ENCODE assay signal across 18 cellular contexts in genomic region chrX:153459976-153460375, GRCh38. TPM values are rescaled to one million over a fixed set of nuclear protein-coding genes. Genes with fewer than 3 reads are reported as not detected.
DNase-seq lines count a peak whose midpoint lies in the region; ATAC-seq and TF ChIP-seq lines count a peak whose summit lies in the region.
"Had no signal": no experiment of that assay in that cellular context is flagged by ENCODE, and none has a peak within 500 bp of the region (broad histone marks: within the 10 kb centered on the region; RNA-seq: fewer than 3 reads in every experiment).

No MANE protein-coding gene starts in this region.

- no peaks in the 10 kb centered on the region for H3K4me1 Mint-ChIP-seq in natural killer cell treated with Interleukin-12 subunit alpha and Interleukin-12 subunit beta and Interleukin-15 and Interleukin-18, amount 100 ng/mL, for 72 hours (ENCODE audit: low read depth in 2 of 2)
- peaks cover 0 to 4% of the 10 kb centered on the region in 2 donors for H3K4me1 Mint-ChIP-seq in natural killer cell
- H3K4me1 Mint-ChIP-seq: neural crest cell had no signal

- H3K27me3 ChIP-seq in kidney epithelial cell (ENCODE audit: control insufficient read depth, insufficient read depth, low read length) (no peaks in the 10 kb centered on the region), dorsolateral prefrontal cortex (peaks cover 0 to 85% (median 9%) of the 10 kb centered on the region in 45 donors)
- H3K27me3 ChIP-seq: adrenal gland, suprapubic skin had no signal

- no peaks in the 10 kb centered on the region for H3K36me3 ChIP-seq in kidney epithelial cell (ENCODE audit: control insufficient read depth, insufficient read depth, low read length)
- H3K36me3 ChIP-seq: adrenal gland had no signal

- no peaks in the 10 kb centered on the region for H3K9me3 Mint-ChIP-seq in natural killer cell treated with Interleukin-12 subunit alpha and Interleukin-12 subunit beta and Interleukin-15 and Interleukin-18, amount 100 ng/mL, for 72 hours
- no peaks in the 10 kb centered on the region for H3K9me3 Mint-ChIP-seq in natural killer cell
- H3K9me3 Mint-ChIP-seq: activated T-cell treated with anti-CD3 and anti-CD28 coated beads, Interleukin-2, amount 50 U/mL, for 24 hours; neural crest cell had no signal

- peak; percentile 18 for DNase-seq in natural killer cell treated with Interleukin-12 subunit alpha and Interleukin-12 subunit beta and Interleukin-15 and Interleukin-18, amount 100 ng/mL, for 72 hours (ENCODE audit: low spot score)
- no peak for DNase-seq in natural killer cell
- peak; percentile 46 to 66 for DNase-seq in cardiac fibroblast (ENCODE audit: low read depth in 2 of 2)
- peak; percentile 29 for DNase-seq in kidney epithelial cell (ENCODE audit: low read depth)
- DNase-seq in NCI-H1048 (lab: John Stamatoyannopoulos, UW), result no peak
- no peak for DNase-seq in retina
- no peak for DNase-seq in dorsolateral prefrontal cortex
- DNase-seq: activated CD4-positive, alpha-beta T cell treated with anti-CD3 and anti-CD28 coated beads for 48 hours; activated T-cell treated with anti-CD3 and anti-CD28 coated beads, Interleukin-2, amount 50 U/mL, for 24 hours; adrenal gland; NCI-H187 treated with DMSO at 0.1 percent for 48 hours; NCI-H774; T-helper 17 cell had no signal

- no peak overlapping the region for H3K27ac Mint-ChIP-seq in natural killer cell treated with Interleukin-12 subunit alpha and Interleukin-12 subunit beta and Interleukin-15 and Interleukin-18, amount 100 ng/mL, for 72 hours
- H3K27ac Mint-ChIP-seq in natural killer cell, result no peak overlapping the region
- H3K27ac Mint-ChIP-seq: activated T-cell treated with anti-CD3 and anti-CD28 coated beads, Interleukin-2, amount 50 U/mL, for 24 hours; T-helper 17 cell had no signal

- no peak overlapping the region for H3K4me3 ChIP-seq in cardiac fibroblast (replicated peaks in 1 of 2; ENCODE audit: low read depth in 2 of 2, low read length in 2 of 2)
- no peak overlapping the region for H3K4me3 ChIP-seq in kidney epithelial cell (ENCODE audit: low read depth, low read length)
- no peak overlapping the region for H3K4me3 ChIP-seq in dorsolateral prefrontal cortex
- H3K4me3 ChIP-seq: adrenal gland, suprapubic skin had no signal

- H3K27ac ChIP-seq in dorsolateral prefrontal cortex, result no peak overlapping the region
- H3K27ac ChIP-seq: adrenal gland, RWPE1, suprapubic skin had no signal

- H3K27me3 Mint-ChIP-seq in natural killer cell treated with Interleukin-12 subunit alpha and Interleukin-12 subunit beta and Interleukin-15 and Interleukin-18, amount 100 ng/mL, for 72 hours, result no peaks in the 10 kb centered on the region
- no peaks in the 10 kb centered on the region for H3K27me3 Mint-ChIP-seq in natural killer cell (ENCODE audit: low read depth in 2 of 2)
- H3K27me3 Mint-ChIP-seq: T-helper 17 cell had no signal

- H3K4me3 Mint-ChIP-seq in natural killer cell treated with Interleukin-12 subunit alpha and Interleukin-12 subunit beta and Interleukin-15 and Interleukin-18, amount 100 ng/mL, for 72 hours, result no peak overlapping the region
- no peak overlapping the region for H3K4me3 Mint-ChIP-seq in natural killer cell
- H3K4me3 Mint-ChIP-seq: activated T-cell treated with anti-CD3 and anti-CD28 coated beads, Interleukin-2, amount 50 U/mL, for 24 hours; neural crest cell; T-helper 17 cell had no signal

- intact Hi-C loops in natural killer cell (cut with micrococcal nuclease) (loop anchor here (2.0 kb wide), 1 partner anchor 47 kb away; no protein-coding TSS in a partner anchor), dorsolateral prefrontal cortex (cut with DNase I) (loop anchor here in 1 of 2 donors (10.0 kb wide), 1 partner anchor 495 kb away; no protein-coding TSS in a partner anchor)

- no peak for ATAC-seq in natural killer cell treated with Interleukin-12 subunit alpha and Interleukin-12 subunit beta and Interleukin-15 and Interleukin-18, amount 100 ng/mL, for 72 hours
- ATAC-seq in natural killer cell (no peak), GM21423 (IDR thresholded peaks at IDR 0.05; ENCODE audit: unreplicated experiment) (no peak)
- ATAC-seq: T-helper 17 cell had no signal

- no peak for TF ChIP-seq CTCF in natural killer cell (IDR thresholded peaks at IDR 0.05)
- TF ChIP-seq CTCF in cardiac fibroblast (IDR thresholded peaks at IDR 0.05; ENCODE audit: low read depth, low read length), result no peak
- no peak for TF ChIP-seq CTCF in kidney epithelial cell (IDR thresholded peaks at IDR 0.05; ENCODE audit: insufficient read depth, low read length, poor library complexity, severe bottlenecking)
- TF ChIP-seq CTCF in dorsolateral prefrontal cortex (IDR thresholded peaks at IDR 0.05 in 54 of 56, conservative IDR thresholded peaks at IDR 0.05 in 2 of 56; ENCODE audit: low read depth in 1 of 56, partially characterized antibody in 56 of 56), result no peak

- H3K36me3 Mint-ChIP-seq in natural killer cell treated with Interleukin-12 subunit alpha and Interleukin-12 subunit beta and Interleukin-15 and Interleukin-18, amount 100 ng/mL, for 72 hours, result peaks cover 7% of the 10 kb centered on the region
- no peaks in the 10 kb centered on the region for H3K36me3 Mint-ChIP-seq in natural killer cell

RNA-seq across cellular contexts. Expression of gene HAUS7, which starts 10.4 kb away (rescaled TPM):
- 10 to 100 TPM; 39.0 to 70.6 TPM for total RNA-seq in natural killer cell treated with Interleukin-12 subunit alpha and Interleukin-12 subunit beta and Interleukin-15 and Interleukin-18, amount 100 ng/mL, for 72 hours
- total RNA-seq in natural killer cell (10 to 100 TPM; 27.4 to 33.1 (median 31.9) TPM), kidney epithelial cell (19.9 and 25.8 TPM in 2 replicates), dorsolateral prefrontal cortex (10 to 100 TPM; 25.8 to 75.1 (median 43.9) TPM)

RNA-seq across cellular contexts. Expression of gene TREX2, which starts 14.1 kb away (rescaled TPM):
- total RNA-seq in natural killer cell treated with Interleukin-12 subunit alpha and Interleukin-12 subunit beta and Interleukin-15 and Interleukin-18, amount 100 ng/mL, for 72 hours, result 1 to 10 TPM; 1.4 to 4.5 TPM
- total RNA-seq in natural killer cell, result 1 to 10 TPM; 1.6 to 3.4 (median 3.1) TPM
- total RNA-seq in kidney epithelial cell, result 1.1 TPM in 1 of 2 replicates, not detected in the other
- 1 to 10 TPM in 60 of 120 experiments, under 1 TPM in 46, not detected in 14; 0.36 to 3.4 (median 1.1) TPM for total RNA-seq in dorsolateral prefrontal cortex

RNA-seq across cellular contexts. Expression of gene BGN, which starts 34.8 kb away (rescaled TPM):
- total RNA-seq in natural killer cell treated with Interleukin-12 subunit alpha and Interleukin-12 subunit beta and Interleukin-15 and Interleukin-18, amount 100 ng/mL, for 72 hours, result not detected
- total RNA-seq in natural killer cell (not detected), kidney epithelial cell (6.2 and 10.3 TPM in 2 replicates), dorsolateral prefrontal cortex (100 to 1,000 TPM in 2 of 120 experiments, 10 to 100 TPM in 118; 18.8 to 120 (median 39.8) TPM)
- total RNA-seq: T-helper 17 cell had no signal

RNA-seq across cellular contexts. Expression of gene ZFP92, which starts 48.7 kb away (rescaled TPM):
- 1 to 10 TPM; 2.1 to 3.3 TPM for total RNA-seq in natural killer cell treated with Interleukin-12 subunit alpha and Interleukin-12 subunit beta and Interleukin-15 and Interleukin-18, amount 100 ng/mL, for 72 hours
- total RNA-seq in natural killer cell (1 to 10 TPM; 1.6 to 3.3 (median 2.9) TPM), kidney epithelial cell (1.8 and 1.9 TPM in 2 replicates), dorsolateral prefrontal cortex (1 to 10 TPM; 2.4 to 9.3 (median 6.2) TPM)

RNA-seq across cellular contexts. Expression of gene ATP2B3, which starts 57.5 kb away (rescaled TPM):
- total RNA-seq in natural killer cell treated with Interleukin-12 subunit alpha and Interleukin-12 subunit beta and Interleukin-15 and Interleukin-18, amount 100 ng/mL, for 72 hours, result not detected
- total RNA-seq in natural killer cell (not detected), kidney epithelial cell (not detected in 2 replicates), dorsolateral prefrontal cortex (10 to 100 TPM; 15.7 to 77.1 (median 57.9) TPM)
- total RNA-seq: glomerular endothelial cell, suprapubic skin, T-helper 17 cell had no signal

Comparison
In these comparisons a context has a peak if more than half of its experiments do, and no peak if none do; other contexts are left out.
1. DNase-seq: peak in natural killer cell treated with Interleukin-12 subunit alpha and Interleukin-12 subunit beta and Interleukin-15 and Interleukin-18, amount 100 ng/mL, for 72 hours (single experiment), cardiac fibroblast (2 of 2) and kidney epithelial cell (single experiment); none in natural killer cell (single experiment), NCI-H1048 (single experiment), retina (single experiment) and dorsolateral prefrontal cortex (0 of 10).